ENCODE assay signal across 20 cellular contexts in the genomic region with DNA sequence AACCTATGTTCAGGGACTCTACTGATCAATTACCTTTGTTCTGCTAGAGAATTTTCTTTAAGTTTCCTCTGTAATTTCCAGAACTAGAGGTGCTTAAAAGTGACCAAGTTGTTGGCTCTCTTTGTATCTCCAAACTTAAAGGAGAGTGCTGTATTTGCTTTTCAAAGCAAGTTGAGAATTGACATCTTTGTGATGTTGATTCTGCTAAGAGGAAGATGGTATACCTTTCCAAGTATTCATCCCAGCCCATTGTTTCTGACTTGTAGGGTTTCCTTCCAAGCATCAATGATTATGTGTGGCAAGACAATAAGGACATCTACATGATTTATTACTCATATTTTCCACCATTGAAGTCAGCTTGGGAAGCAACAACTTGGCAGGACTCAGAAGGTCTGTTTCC.
"Had no signal": no experiment of that assay in that cellular context is flagged by ENCODE, and none has a peak within 500 bp of the region (broad histone marks: within the 10 kb centered on the region; RNA-seq: fewer than 3 reads in every experiment).

No MANE protein-coding gene starts in this region.

- H3K9me3 ChIP-seq: right atrium auricular region, thyroid gland had no signal

- H3K36me3 ChIP-seq: cardiac muscle cell, right atrium auricular region, thyroid gland had no signal

- FAIRE-seq: TTC549 had no signal

- H3K36me3 Mint-ChIP-seq: activated naive CD8-positive, alpha-beta T cell had no signal

- H3K27ac Mint-ChIP-seq: activated CD4-positive, alpha-beta T cell treated with anti-CD3 and anti-CD28 coated beads for 36 hours; activated naive CD8-positive, alpha-beta T cell; activated T-helper 1 cell treated with anti-CD3 and anti-CD28 coated beads, Interleukin-12 subunit alpha, Interleukin-12 subunit beta, Interleukin-2, Interleukin-4 antibody, amounts not matched to agents 30 ng/mL and 10 ng/mL and 1 ng/mL, durations not matched to agents 14 hours and 24 hours and 36 hours; T-helper 2 cell treated with Interferon-gamma antibody and Interleukin-4, amounts not matched to agents 5 μg/mL and 100 μg/mL, for 36 hours had no signal

- H3K4me1 ChIP-seq: right atrium auricular region, thyroid gland had no signal

- H3K4me1 Mint-ChIP-seq: activated CD4-positive, alpha-beta T cell treated with anti-CD3 and anti-CD28 coated beads for 36 hours had no signal

- H3K9me3 Mint-ChIP-seq: activated T-helper 1 cell treated with anti-CD3 and anti-CD28 coated beads, Interleukin-12 subunit alpha, Interleukin-12 subunit beta, Interleukin-2, Interleukin-4 antibody, amounts not matched to agents 30 ng/mL and 10 ng/mL and 1 ng/mL, durations not matched to agents 14 hours and 24 hours and 36 hours; T-helper 2 cell treated with Interferon-gamma antibody and Interleukin-4, amounts not matched to agents 5 μg/mL and 100 μg/mL, for 36 hours had no signal

- DNase-seq: activated CD4-positive, alpha-beta T cell treated with anti-CD3 and anti-CD28 coated beads for 36 hours; activated CD4-positive, alpha-beta T cell treated with anti-CD3 and anti-CD28 coated beads, Interleukin-2, amount 50 U/mL, for 48 hours; dermis blood vessel endothelial cell; effector memory CD4-positive, alpha-beta T cell; foreskin fibroblast; hypothalamus; islet precursor cell; midbrain; occipital lobe; stimulated activated CD4-positive, alpha-beta T cell treated with anti-CD3 and anti-CD28 coated beads, Interleukin-2, amount 100 ng/mL, for 24 hours; stimulated activated naive CD4-positive, alpha-beta T cell treated with Interleukin-2 at 50 U/mL for 16 hours; thyroid gland had no signal

- H3K27ac ChIP-seq: cardiac muscle cell, right atrium auricular region, thyroid gland had no signal

- H3K4me3 Mint-ChIP-seq: activated CD4-positive, alpha-beta T cell treated with anti-CD3 and anti-CD28 coated beads for 36 hours; activated naive CD8-positive, alpha-beta T cell; activated T-helper 1 cell treated with anti-CD3 and anti-CD28 coated beads, Interleukin-12 subunit alpha, Interleukin-12 subunit beta, Interleukin-2, Interleukin-4 antibody, amounts not matched to agents 30 ng/mL and 10 ng/mL and 1 ng/mL, durations not matched to agents 14 hours and 24 hours and 36 hours; nephron; T-helper 2 cell treated with Interferon-gamma antibody and Interleukin-4, amounts not matched to agents 5 μg/mL and 100 μg/mL, for 36 hours had no signal

- H3K27me3 ChIP-seq: cardiac muscle cell, right atrium auricular region, thyroid gland had no signal

- H3K4me3 ChIP-seq: cardiac muscle cell, lung, right atrium auricular region, thyroid gland had no signal
